ENCODE assay signal across 10 cellular contexts in the genomic region with DNA sequence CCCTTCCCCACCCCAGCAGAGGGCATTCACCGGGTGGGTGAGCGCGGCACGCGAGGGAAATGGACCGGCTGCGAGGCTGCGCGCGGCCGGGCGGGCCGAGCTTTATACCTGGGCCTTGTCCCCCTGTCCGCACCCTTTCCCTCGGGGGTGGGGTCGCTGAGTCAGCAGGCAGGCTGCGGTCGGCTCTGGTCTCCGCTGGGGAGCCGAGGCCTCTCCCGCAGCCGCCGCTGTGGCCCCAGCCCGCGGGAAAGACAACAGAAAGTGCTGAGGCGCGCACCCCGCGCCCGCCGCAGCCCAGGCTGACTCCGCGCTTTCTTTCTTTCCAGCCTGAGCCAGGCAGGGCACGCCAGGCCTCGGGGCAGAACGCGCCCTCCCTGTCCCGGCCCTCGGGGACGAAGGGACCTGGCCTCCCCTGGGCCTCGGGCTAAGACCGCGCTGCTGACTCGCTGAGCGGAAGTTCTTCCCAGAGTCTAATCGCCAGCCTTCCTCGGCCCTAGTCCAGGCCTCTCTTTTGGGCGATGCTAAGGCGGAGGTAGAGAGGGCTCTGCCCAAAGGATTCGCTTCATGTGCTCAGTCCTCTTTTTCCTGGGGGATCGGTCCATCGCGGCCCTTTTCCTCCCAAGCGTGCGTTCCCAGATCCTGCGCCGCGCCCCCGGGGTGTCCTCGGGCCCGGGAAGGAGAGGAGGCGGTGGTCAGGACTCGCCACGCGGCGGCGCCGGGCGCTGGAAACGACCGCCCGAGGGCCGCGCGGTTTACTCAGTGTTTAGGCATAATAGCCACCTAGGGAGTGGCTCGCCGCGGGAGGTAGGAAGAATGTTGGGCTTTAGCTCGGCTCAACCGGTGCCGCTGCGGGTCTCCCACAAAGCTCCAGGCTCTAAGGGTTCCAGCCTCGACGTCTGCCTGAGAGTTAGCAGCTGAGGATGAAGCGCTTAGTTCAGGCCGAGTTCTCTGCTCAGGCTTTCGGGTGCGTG. TPM values are rescaled to one million over a fixed set of nuclear protein-coding genes. Genes with fewer than 3 reads are reported as not detected.
DNase-seq lines count a peak whose midpoint lies in the region; ATAC-seq, FAIRE-seq and TF ChIP-seq lines count a peak whose summit lies in the region.
"Had no signal": no experiment of that assay in that cellular context is flagged by ENCODE, and none has a peak within 500 bp of the region (broad histone marks: within the 10 kb centered on the region; RNA-seq: fewer than 3 reads in every experiment).

A gene with protein sequence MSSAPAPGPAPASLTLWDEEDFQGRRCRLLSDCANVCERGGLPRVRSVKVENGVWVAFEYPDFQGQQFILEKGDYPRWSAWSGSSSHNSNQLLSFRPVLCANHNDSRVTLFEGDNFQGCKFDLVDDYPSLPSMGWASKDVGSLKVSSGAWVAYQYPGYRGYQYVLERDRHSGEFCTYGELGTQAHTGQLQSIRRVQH (minus strand): TSS at position 78 of the 971 bp plus-strand sequence. CDS start 246 bp downstream, outside the sequence.

- H3K27ac Mint-ChIP-seq in CD8-positive, alpha-beta T cell, result no peak within 1 kb of the TSS
- no peak within 1 kb of the TSS for H3K27ac Mint-ChIP-seq in neural progenitor cell

- no peaks in the 10 kb centered on the region for H3K79me2 ChIP-seq in neural progenitor cell (ENCODE audit: low read depth)

- BruUV-seq in IMR-90 (replicated peaks; lab: Mats Ljungman, UMichigan), result no TSS peak

- H3K4me3 ChIP-seq in CD8-positive, alpha-beta T cell (ENCODE audit: low read depth, low read length), result peak within 1 kb of the TSS; percentile 22
- H3K4me3 ChIP-seq in IMR-90 (ENCODE audit: insufficient read depth, low read depth, low read length) (peak within 1 kb of the TSS; percentile 17; the same call in 1 of the 2 replicates), coronary artery (peak within 1 kb of the TSS; percentile 68), neural progenitor cell (peak within 1 kb of the TSS; percentile 35), small intestine (ENCODE audit: low read depth in 1 of 2, low read length in 2 of 2) (peak within 1 kb of the TSS in 1 of 2 donors; percentile 21)

- H3K27me3 Mint-ChIP-seq in CD8-positive, alpha-beta T cell (ENCODE audit: low read depth), result peaks cover 72% of the 10 kb centered on the region
- peaks cover 80% of the 10 kb centered on the region for H3K27me3 Mint-ChIP-seq in neural progenitor cell (ENCODE audit: insufficient read depth, low read depth)

- peaks cover 44% of the 10 kb centered on the region for H3K27me3 ChIP-seq in CD8-positive, alpha-beta T cell (ENCODE audit: insufficient read depth, low read length)
- H3K27me3 ChIP-seq in IMR-90 (ENCODE audit: control insufficient read depth, insufficient read depth, low read length) (peaks cover 88% of the 10 kb centered on the region), neural progenitor cell (peaks cover 100% of the 10 kb centered on the region), small intestine (ENCODE audit: control insufficient read depth in 2 of 2, insufficient read depth in 2 of 2, low read length in 2 of 2) (peaks cover 19 to 42% of the 10 kb centered on the region in 2 donors)

- H2AFZ ChIP-seq in IMR-90 (replicated peaks; ENCODE audit: low read length, poor library complexity) (peak within 1 kb of the TSS; percentile 81), neural progenitor cell (replicated peaks) (peak within 1 kb of the TSS; percentile 8)

- H3K9me3 Mint-ChIP-seq in CD8-positive, alpha-beta T cell, result no peaks in the 10 kb centered on the region
- H3K9me3 Mint-ChIP-seq in neural progenitor cell, result peaks cover 5% of the 10 kb centered on the region

- no peak within 1 kb of the TSS for H2AK5ac ChIP-seq in IMR-90 (ENCODE audit: low read depth, low read length)

- H3K4me1 ChIP-seq in CD8-positive, alpha-beta T cell (ENCODE audit: insufficient read depth, low read length), result peaks cover 14% of the 10 kb centered on the region
- no peaks in the 10 kb centered on the region; the same call in 1 of the 2 replicates for H3K4me1 ChIP-seq in IMR-90 (ENCODE audit: control insufficient read depth, insufficient read depth, low read length)
- peaks cover 18% of the 10 kb centered on the region for H3K4me1 ChIP-seq in neural progenitor cell
- peaks cover 0 to 4% of the 10 kb centered on the region in 2 donors for H3K4me1 ChIP-seq in small intestine (ENCODE audit: control insufficient read depth in 2 of 2, insufficient read depth in 1 of 2, low read depth in 1 of 2, low read length in 1 of 2)

- no peak for TF ChIP-seq RAD21 in IMR-90 (IDR thresholded peaks at IDR 0.05; ENCODE audit: low read length)

- H3K9me3 ChIP-seq in CD8-positive, alpha-beta T cell (ENCODE audit: low read length), result no peaks in the 10 kb centered on the region
- no peaks in the 10 kb centered on the region for H3K9me3 ChIP-seq in IMR-90 (ENCODE audit: control insufficient read depth, insufficient read depth, low read length)
- no peaks in the 10 kb centered on the region for H3K9me3 ChIP-seq in neural progenitor cell (ENCODE audit: low read depth)
- no peaks in the 10 kb centered on the region for H3K9me3 ChIP-seq in small intestine (ENCODE audit: control insufficient read depth, low read depth)

- no peak for TF ChIP-seq CTCF in CD8-positive, alpha-beta T cell (IDR thresholded peaks at IDR 0.05)
- TF ChIP-seq CTCF in IMR-90 (conservative IDR thresholded peaks at IDR 0.05; ENCODE audit: low read depth, low read length), result no peak
- no peak for TF ChIP-seq CTCF in coronary artery (IDR thresholded peaks at IDR 0.05)
- peak; percentile 38 for TF ChIP-seq CTCF in neural progenitor cell (IDR thresholded peaks at IDR 0.05)

- no peak within 1 kb of the TSS for H4K5ac ChIP-seq in IMR-90 (ENCODE audit: low read depth, low read length)

- DNase-seq in CD8-positive, alpha-beta T cell, result no peak
- DNase-seq in IMR-90 (no peak), coronary artery (ENCODE audit: low spot score) (no peak), neural progenitor cell (ENCODE audit: low spot score) (peak; percentile 78), cortex of kidney (lab: John Stamatoyannopoulos, UW) (no peak), inferior parietal cortex (ENCODE audit: extremely low spot score) (no peak), small intestine (no peak)

- CTCF ChIA-PET in CD8-positive, alpha-beta T cell (lab: Charles Lee), result interaction anchor here (1.3 to 2.2 kb wide), 4 partner anchors 13 to 166 kb away, joined by 5 to 19 read pairs (median 7); no protein-coding TSS in a partner anchor
- CTCF ChIA-PET in IMR-90 (lab: Yijun Ruan, JAX), result interaction anchor here (0.6 to 1.9 kb wide), 3 partner anchors 14 to 161 kb away, joined by 4 to 8 read pairs (median 8); no protein-coding TSS in a partner anchor

- no peak within 1 kb of the TSS for H3K9ac ChIP-seq in IMR-90 (ENCODE audit: low read depth, low read length)
- no peak within 1 kb of the TSS for H3K9ac ChIP-seq in neural progenitor cell

- FAIRE-seq in small intestine (lab: Jason Lieb, UNC), result no peak

- H4K20me1 ChIP-seq in IMR-90 (ENCODE audit: insufficient read depth, low read length), result no peaks in the 10 kb centered on the region; the same call in 1 of the 2 replicates
- H4K20me1 ChIP-seq in neural progenitor cell (ENCODE audit: low read depth), result peaks cover 78% of the 10 kb centered on the region

- no peaks in the 10 kb centered on the region for H3K36me3 Mint-ChIP-seq in CD8-positive, alpha-beta T cell
- H3K36me3 Mint-ChIP-seq in neural progenitor cell, result no peaks in the 10 kb centered on the region

- no peak within 1 kb of the TSS for H4K91ac ChIP-seq in IMR-90 (ENCODE audit: insufficient read depth, low read depth, low read length)

- no peak within 1 kb of the TSS for H3K23ac ChIP-seq in IMR-90 (ENCODE audit: low read depth, low read length)

- H2BK15ac ChIP-seq in IMR-90 (ENCODE audit: low read depth, low read length), result no peak within 1 kb of the TSS

- peaks cover 3% of the 10 kb centered on the region; the same call in 1 of the 2 replicates for H3K9me1 ChIP-seq in IMR-90 (ENCODE audit: insufficient read depth, low read length)

- H3K79me1 ChIP-seq in IMR-90 (ENCODE audit: low read depth in 1 of 2, low read length in 2 of 2), result no peaks in the 10 kb centered on the region

- no peaks in the 10 kb centered on the region for H3K36me3 ChIP-seq in CD8-positive, alpha-beta T cell (ENCODE audit: insufficient read depth, low read length)
- no peaks in the 10 kb centered on the region for H3K36me3 ChIP-seq in IMR-90 (ENCODE audit: control insufficient read depth, insufficient read depth, low read length)
- no peaks in the 10 kb centered on the region for H3K36me3 ChIP-seq in neural progenitor cell
- no peaks in the 10 kb centered on the region for H3K36me3 ChIP-seq in small intestine (ENCODE audit: control insufficient read depth in 2 of 2, insufficient read depth in 2 of 2, low read length in 2 of 2)

- H3F3A ChIP-seq in neural progenitor cell (ENCODE audit: low read depth), result peaks cover 12% of the 10 kb centered on the region

- TF ChIP-seq POLR2A in IMR-90 (IDR thresholded peaks at IDR 0.05; ENCODE audit: low read depth, low read length), result no peak

- peak within 1 kb of the TSS; percentile 22 for H3K4me3 Mint-ChIP-seq in CD8-positive, alpha-beta T cell
- peak within 1 kb of the TSS; percentile 10 for H3K4me3 Mint-ChIP-seq in neural progenitor cell

- no peak within 1 kb of the TSS for H3K4ac ChIP-seq in IMR-90 (ENCODE audit: low read depth, low read length)

- 3% methylated on average over 44 of the region's 88 CpGs; no CpG with 5 or more reads in 1 of the 2 experiments for WGBS in IMR-90 (ENCODE audit: extremely low coverage in 2 of 2, insufficient read length in 1 of 2), 2 experiments
- 2% methylated on average over 75 to 88 of the region's 88 CpGs for WGBS in small intestine, 3 donors

- no peak within 1 kb of the TSS for H2BK5ac ChIP-seq in IMR-90 (ENCODE audit: low read depth, low read length, poor library complexity, severe bottlenecking)

- H3K4me1 Mint-ChIP-seq in CD8-positive, alpha-beta T cell (ENCODE audit: low read depth), result peaks cover 6% of the 10 kb centered on the region
- H3K4me1 Mint-ChIP-seq in neural progenitor cell, result peaks cover 13% of the 10 kb centered on the region

- in situ Hi-C loops in IMR-90 (cut with MboI; ENCODE audit: low sequenced_read_pairs), result no loop called here

- dilution Hi-C loops in IMR-90 (cut with HindIII; ENCODE audit: low sequenced_read_pairs, unreplicated experiment), result no loop called here

- H2BK20ac ChIP-seq in IMR-90 (ENCODE audit: low read depth, low read length), result no peak within 1 kb of the TSS

- no peak within 1 kb of the TSS for H3K56ac ChIP-seq in IMR-90 (ENCODE audit: extremely low read depth, insufficient read depth, low read length)

- H3K27ac ChIP-seq in CD8-positive, alpha-beta T cell (ENCODE audit: low read depth, low read length), result no peak within 1 kb of the TSS
- no peak within 1 kb of the TSS for H3K27ac ChIP-seq in IMR-90 (ENCODE audit: insufficient read depth, low read length)
- no peak within 1 kb of the TSS for H3K27ac ChIP-seq in coronary artery
- H3K27ac ChIP-seq in neural progenitor cell, result no peak within 1 kb of the TSS
- no peak within 1 kb of the TSS for H3K27ac ChIP-seq in small intestine (ENCODE audit: low read depth in 1 of 2, low read length in 1 of 2)
- H3K27ac ChIP-seq: epithelial cell of prostate had no signal

- H2AK9ac ChIP-seq in IMR-90 (replicated peaks; ENCODE audit: low read depth, low read length, poor library complexity), result peak within 1 kb of the TSS; percentile 70

- POLR2A ChIA-PET in CD8-positive, alpha-beta T cell (lab: Charles Lee), result no interaction called here
- POLR2A ChIA-PET in IMR-90 (lab: Charles Lee; ENCODE audit: unreplicated experiment), result no interaction called here

- no peak within 1 kb of the TSS for H4K8ac ChIP-seq in IMR-90 (ENCODE audit: low read depth in 2 of 2, low read length in 2 of 2)

- H3K14ac ChIP-seq in IMR-90 (replicated peaks; ENCODE audit: low read depth, low read length), result no peak within 1 kb of the TSS

- no peak within 1 kb of the TSS for H2BK120ac ChIP-seq in IMR-90 (ENCODE audit: low read depth, low read length)

- intact Hi-C loops in CD8-positive, alpha-beta T cell (cut with DNase I, micrococcal nuclease), result loop anchor here in 1 of 2 experiments (10.0 kb wide), 1 partner anchor 161 kb away; no protein-coding TSS in a partner anchor
- intact Hi-C loops in IMR-90 (cut with micrococcal nuclease), result no loop called here

- H3K4me2 ChIP-seq in IMR-90 (ENCODE audit: low read depth, low read length), result peak within 1 kb of the TSS; percentile 48
- H3K4me2 ChIP-seq in neural progenitor cell, result peak within 1 kb of the TSS; percentile 81

- no peak within 1 kb of the TSS for H3K18ac ChIP-seq in IMR-90 (ENCODE audit: low read depth, low read length)

- ATAC-seq in CD8-positive, alpha-beta T cell, result no peak
- ATAC-seq in IMR-90 (ENCODE audit: low read depth) (peak; percentile 19; the same call in 1 of the 2 replicates), HG03439 (IDR thresholded peaks at IDR 0.05; ENCODE audit: unreplicated experiment) (no peak)

RNA-seq across cellular contexts. Expression of the gene that starts here (rescaled TPM):
- total RNA-seq in CD8-positive, alpha-beta T cell, result not detected
- total RNA-seq in IMR-90 (2012; rRNA removed) (not detected in 2 replicates), neural progenitor cell (ENCODE audit: low replicate concordance) (not detected in 2 replicates)
- polyA plus RNA-seq in IMR-90 (2012; rRNA removed) (not detected in 2 replicates), small intestine (1 to 10 TPM; 1.3 to 5.4 (median 3.8) TPM)
- not detected in 2 replicates for polyA plus RNA-seq in IMR-90 (2012; cell fraction: cytosol; rRNA removed)
- not detected in 2 replicates for polyA plus RNA-seq in IMR-90 (2012; cell fraction: nucleus; rRNA removed; ENCODE audit: low replicate concordance)
- total RNA-seq: OCI-LY7 had no signal

Comparison
In these comparisons a context has a peak if more than half of its experiments do, and no peak if none do; other contexts are left out.
1. Peak in ATAC-seq, H3K4me3 ChIP-seq and H3K4me2 ChIP-seq in IMR-90; RNA of the gene not detected or under 1 TPM.
2. Peak in DNase-seq, H3K4me3 ChIP-seq and H3K4me2 ChIP-seq in neural progenitor cell; RNA of the gene not detected or under 1 TPM.